25 cellular contexts compared by ENCODE assay signal in the genomic region with DNA sequence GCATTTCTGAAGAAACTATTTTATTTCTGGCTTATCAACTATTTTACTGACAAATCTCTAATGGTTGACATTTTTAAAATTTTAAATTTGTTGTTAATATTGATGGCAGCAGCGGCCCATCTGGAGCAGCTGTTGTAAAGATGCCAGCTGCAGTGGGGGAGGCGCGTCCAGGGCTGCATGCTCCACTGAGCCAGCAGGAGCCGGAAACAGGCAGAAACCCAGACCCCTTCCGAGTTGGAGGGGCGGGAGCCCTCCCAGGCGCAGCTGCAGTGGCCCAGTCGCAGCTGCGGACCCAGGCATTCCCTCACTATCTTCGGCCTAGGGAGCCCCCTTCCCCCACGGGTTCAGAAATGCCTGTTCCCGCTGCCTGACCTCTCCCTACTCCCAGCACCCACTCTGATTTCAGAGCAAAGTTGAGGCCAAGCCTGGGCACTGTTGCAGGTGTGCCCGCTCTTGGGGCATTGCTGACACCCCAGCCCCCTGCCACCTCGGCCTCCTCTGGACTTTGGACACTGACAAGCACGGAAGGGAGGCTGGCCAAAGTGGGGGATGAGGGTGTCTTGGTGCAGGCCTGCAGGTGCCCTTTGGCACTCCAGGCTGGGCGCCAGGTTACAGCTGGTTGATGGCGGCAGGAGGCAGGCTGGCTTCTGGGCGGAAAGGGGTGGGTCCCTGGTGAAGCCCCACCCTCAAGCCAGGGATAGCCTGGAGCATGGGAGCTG.
DNase-seq lines count a peak whose midpoint lies in the region; ATAC-seq and TF ChIP-seq lines count a peak whose summit lies in the region.
"Had no signal": no experiment of that assay in that cellular context is flagged by ENCODE, and none has a peak within 500 bp of the region (broad histone marks: within the 10 kb centered on the region; RNA-seq: fewer than 3 reads in every experiment).

No MANE protein-coding gene starts in this region.

- peak; percentile 38 for DNase-seq in H7
- peak; percentile 29 for DNase-seq in WTC11 (ENCODE audit: low spot score)
- DNase-seq in left kidney (ENCODE audit: low read depth, low spot score): peak; percentile 77
- peak; percentile 57 for DNase-seq in sigmoid colon
- no peak for DNase-seq in NCI-H748 (lab: John Stamatoyannopoulos, UW; ENCODE audit: unreplicated experiment)
- DNase-seq in activated gamma-delta T cell (lab: John Stamatoyannopoulos, UW): no peak
- DNase-seq in AG08395 (ENCODE audit: low spot score): no peak
- DNase-seq: activated CD4-positive, alpha-beta T cell treated with anti-CD3 and anti-CD28 coated beads, Interleukin-2, amount 50 U/mL, for 4 hours; activated CD8-positive, alpha-beta memory T cell treated with anti-CD3 and anti-CD28 coated beads, Interleukin-2, amount 50 U/mL, for 4 hours; CD4-positive, alpha-beta T cell; DMS 273 treated with DMSO at 0.1 percent for 48 hours; GDM1; GOT3; kidney glomerular epithelial cell; naive B cell; NCI-H1048; NCI-H187; NCI-H748 treated with DMSO at 0.1 percent for 48 hours; T-helper 9 cell had no signal

- no peak overlapping the region for H3K4me3 Mint-ChIP-seq in WTC11
- H3K4me3 Mint-ChIP-seq: activated naive CD4-positive, alpha-beta T cell treated with anti-CD3 and anti-CD28 coated beads, Interleukin-2, amount 50 U/mL, for 24 hours; CD4-positive, alpha-beta T cell; dendritic cell treated with granulocyte-macrophage colony-stimulating factor and Interleukin-4, amounts not matched to agents 40 ng/mL and 50 ng/mL, for 4 days; naive B cell had no signal

- no peak overlapping the region for H3K27ac ChIP-seq in sigmoid colon
- H3K27ac ChIP-seq: right atrium auricular region, tibial nerve had no signal

- H3K9me3 ChIP-seq in sigmoid colon: no peaks in the 10 kb centered on the region
- H3K9me3 ChIP-seq: right atrium auricular region, tibial nerve had no signal

- CTCF ChIA-PET in WTC11 (lab: Charles Lee): no interaction called here

- H3K27me3 Mint-ChIP-seq in WTC11 (ENCODE audit: low read depth): no peaks in the 10 kb centered on the region
- H3K27me3 Mint-ChIP-seq: activated naive CD4-positive, alpha-beta T cell treated with anti-CD3 and anti-CD28 coated beads, Interleukin-2, amount 50 U/mL, for 24 hours; CD4-positive, alpha-beta T cell; dendritic cell treated with granulocyte-macrophage colony-stimulating factor and Interleukin-4, amounts not matched to agents 40 ng/mL and 50 ng/mL, for 4 days; naive B cell had no signal

- H3K36me3 ChIP-seq in H7 (replicated peaks; ENCODE audit: control insufficient read depth, insufficient read depth, low read length): no peaks in the 10 kb centered on the region; the same call in 1 of the 2 replicates
- H3K36me3 ChIP-seq in sigmoid colon: peaks cover 0 to 53% (median 5%) of the 10 kb centered on the region in 4 donors

- 91 to 93% methylated on average over 18 of the region's 18 CpGs for WGBS in sigmoid colon, 2 donors

- H3K27me3 ChIP-seq in H7 (ENCODE audit: control insufficient read depth, insufficient read depth, low read length) (no peaks in the 10 kb centered on the region), sigmoid colon (no peaks in the 10 kb centered on the region)
- H3K27me3 ChIP-seq: right atrium auricular region, tibial nerve had no signal

- no peak for TF ChIP-seq POLR2A in sigmoid colon (IDR thresholded peaks at IDR 0.05)

- H3K4me1 ChIP-seq in sigmoid colon: no peaks in the 10 kb centered on the region
- H3K4me1 ChIP-seq: right atrium auricular region, tibial nerve had no signal

- TF ChIP-seq EP300 in sigmoid colon (IDR thresholded peaks at IDR 0.05): no peak

- TF ChIP-seq CTCF in WTC11 (IDR thresholded peaks at IDR 0.05): no peak
- no peak for TF ChIP-seq CTCF in sigmoid colon (IDR thresholded peaks at IDR 0.05)

- peaks cover 9% of the 10 kb centered on the region for H3K36me3 Mint-ChIP-seq in WTC11

- H3K27ac Mint-ChIP-seq in WTC11: no peak overlapping the region
- H3K27ac Mint-ChIP-seq: activated naive CD4-positive, alpha-beta T cell treated with anti-CD3 and anti-CD28 coated beads, Interleukin-2, amount 50 U/mL, for 24 hours; CD4-positive, alpha-beta T cell; dendritic cell treated with granulocyte-macrophage colony-stimulating factor and Interleukin-4, amounts not matched to agents 40 ng/mL and 50 ng/mL, for 4 days; naive B cell had no signal

- no peaks in the 10 kb centered on the region for H3K9me3 Mint-ChIP-seq in WTC11
- H3K9me3 Mint-ChIP-seq: activated naive CD4-positive, alpha-beta T cell treated with anti-CD3 and anti-CD28 coated beads, Interleukin-2, amount 50 U/mL, for 24 hours; CD4-positive, alpha-beta T cell; dendritic cell treated with granulocyte-macrophage colony-stimulating factor and Interleukin-4, amounts not matched to agents 40 ng/mL and 50 ng/mL, for 4 days; naive B cell had no signal

- peak; percentile 88 for ATAC-seq in WTC11
- no peak for ATAC-seq in HG03565 (IDR thresholded peaks at IDR 0.05; ENCODE audit: unreplicated experiment)
- ATAC-seq: Right ventricle myocardium inferior had no signal

- POLR2A ChIA-PET in WTC11 (lab: Charles Lee): no interaction called here

- intact Hi-C loops in sigmoid colon (cut with DNase I): no loop called here

- no peak overlapping the region for H3K4me3 ChIP-seq in H7 (ENCODE audit: insufficient read depth, low read depth, low read length)
- no peak overlapping the region for H3K4me3 ChIP-seq in sigmoid colon
- H3K4me3 ChIP-seq: right atrium auricular region, tibial nerve had no signal

- 0 out of 2 replicates have a peak, but pooled peaks cover 6% of the 10 kb centered on the region for H3K4me1 Mint-ChIP-seq in WTC11
- H3K4me1 Mint-ChIP-seq: naive B cell had no signal

TF ChIP-seq in WTC11, 78 proteins besides CTCF, POLR2A, EP300 and RAD21:
- TF ChIP-seq, protein P1, sequence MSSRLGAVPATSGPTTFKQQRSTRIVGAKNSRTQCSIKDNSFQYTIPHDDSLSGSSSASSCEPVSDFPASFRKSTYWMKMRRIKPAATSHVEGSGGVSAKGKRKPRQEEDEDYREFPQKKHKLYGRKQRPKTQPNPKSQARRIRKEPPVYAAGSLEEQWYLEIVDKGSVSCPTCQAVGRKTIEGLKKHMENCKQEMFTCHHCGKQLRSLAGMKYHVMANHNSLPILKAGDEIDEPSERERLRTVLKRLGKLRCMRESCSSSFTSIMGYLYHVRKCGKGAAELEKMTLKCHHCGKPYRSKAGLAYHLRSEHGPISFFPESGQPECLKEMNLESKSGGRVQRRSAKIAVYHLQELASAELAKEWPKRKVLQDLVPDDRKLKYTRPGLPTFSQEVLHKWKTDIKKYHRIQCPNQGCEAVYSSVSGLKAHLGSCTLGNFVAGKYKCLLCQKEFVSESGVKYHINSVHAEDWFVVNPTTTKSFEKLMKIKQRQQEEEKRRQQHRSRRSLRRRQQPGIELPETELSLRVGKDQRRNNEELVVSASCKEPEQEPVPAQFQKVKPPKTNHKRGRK (CRISPR knock-in tag; IDR thresholded peaks at IDR 0.05; ENCODE audit: borderline replicate concordance): no peak
- TF ChIP-seq SMAD4 (CRISPR knock-in tag; IDR thresholded peaks at IDR 0.05): no peak
- 0 out of 2 replicates have a peak, but pooled peaks have one; percentile 15 for TF ChIP-seq ZNF138 (CRISPR knock-in tag; conservative IDR thresholded peaks at IDR 0.05)

Comparison
In these comparisons a context has a peak if more than half of its experiments do, and no peak if none do; other contexts are left out.
1. DNase-seq: peak in H7 (single experiment), WTC11 (single experiment), left kidney (single experiment) and sigmoid colon (single experiment); none in NCI-H748 (single experiment), activated gamma-delta T cell (single experiment) and AG08395 (single experiment).